In the genomic region with DNA sequence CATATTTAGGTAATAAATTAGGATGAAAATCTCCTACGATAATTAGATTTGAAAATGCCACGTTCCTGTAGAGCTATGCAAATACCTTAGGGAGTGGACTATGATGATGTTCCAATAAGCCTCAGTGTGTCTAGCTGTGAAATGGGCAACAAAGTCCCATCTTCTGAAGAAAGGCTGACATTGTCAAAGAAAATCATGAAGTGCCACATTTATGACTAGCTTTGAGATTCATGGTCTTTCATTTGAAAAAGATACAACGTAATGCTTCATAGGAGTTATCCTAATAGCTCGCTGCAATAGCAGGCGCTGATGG, we compare ENCODE assay signal across 10 cellular contexts. TPM values are rescaled to one million over a fixed set of nuclear protein-coding genes. Genes with fewer than 3 reads are reported as not detected.
"Had no signal": no experiment of that assay in that cellular context is flagged by ENCODE, and none has a peak within 500 bp of the region (broad histone marks: within the 10 kb centered on the region; RNA-seq: fewer than 3 reads in every experiment).

No MANE protein-coding gene starts in this region.

- H3K4me1 ChIP-seq: HAP-1 had no signal

- H3K4me3 ChIP-seq: GM23248, HAP-1 had no signal

- DNase-seq: GM23248, GOT3, H7, HFFc6, IMR-90, KBM-7 had no signal

- H3K9ac ChIP-seq: GM23248, KMS-11 had no signal

- H3K4me2 ChIP-seq: KMS-11 had no signal

- H3K36me3 ChIP-seq: HAP-1 had no signal

- H3K27ac ChIP-seq: GM23248, KMS-11 had no signal

- H2AFZ ChIP-seq: GM23248 had no signal

- H3K9me3 ChIP-seq: HAP-1 had no signal

- ATAC-seq: HCT116 had no signal

RNA-seq across cellular contexts. Expression of gene BCAS1, which starts 23.8 kb away (rescaled TPM):
- total RNA-seq: GM23248, H4 had no signal
- polyA plus RNA-seq: IMR-90 had no signal
